ENCODE assay signal across 9 cellular contexts in genomic region chr4:31045724-31046318, GRCh38.
DNase-seq lines count a peak whose midpoint lies in the region; ATAC-seq and TF ChIP-seq lines count a peak whose summit lies in the region.
"Had no signal": no experiment of that assay in that cellular context is flagged by ENCODE, and none has a peak within 500 bp of the region (broad histone marks: within the 10 kb centered on the region; RNA-seq: fewer than 3 reads in every experiment).

No MANE protein-coding gene starts in this region.

- DNase-seq in Right ventricle myocardium superior = no peak
- no peak for DNase-seq in cardiac septum (ENCODE audit: low spot score)
- DNase-seq in fibroblast of the conjunctiva (ENCODE audit: low read depth) = peak; percentile 5
- no peak for DNase-seq in type B pancreatic cell (ENCODE audit: extremely low spot score, unreplicated experiment)
- DNase-seq: anterior cingulate cortex had no signal

- ATAC-seq in Right ventricle myocardium superior (ENCODE audit: poor library complexity) (peak; percentile 61), GM21723 (IDR thresholded peaks at IDR 0.05; ENCODE audit: unreplicated experiment) (no peak), GM19035 (IDR thresholded peaks at IDR 0.05; ENCODE audit: unreplicated experiment) (no peak), GM21737 (IDR thresholded peaks at IDR 0.05; ENCODE audit: unreplicated experiment) (no peak)

- H3K9me3 ChIP-seq in OCI-LY3 (ENCODE audit: insufficient read depth, low read length) = no peaks in the 10 kb centered on the region

- H3K9me3 Mint-ChIP-seq in type B pancreatic cell = no peaks in the 10 kb centered on the region

- TF ChIP-seq CTCF in OCI-LY3 (IDR thresholded peaks at IDR 0.05; ENCODE audit: low read depth, low read length) (peak; percentile 74), type B pancreatic cell (conservative IDR thresholded peaks at IDR 0.05) (peak; percentile 68)

- no peak overlapping the region for H3K27ac ChIP-seq in OCI-LY3 (ENCODE audit: low read length)

- intact Hi-C loops in Right ventricle myocardium superior (cut with DNase I) (loop anchor here (10.0 kb wide), 1 partner anchor 619 kb away; no protein-coding TSS in a partner anchor), cardiac septum (cut with DNase I) (loop anchor here (10.0 kb wide), 1 partner anchor 329 kb away; no protein-coding TSS in a partner anchor)

- no peaks in the 10 kb centered on the region for H4K20me1 ChIP-seq in OCI-LY3 (ENCODE audit: insufficient read depth, low read length)

- H2AFZ ChIP-seq in OCI-LY3 (ENCODE audit: low read depth, low read length) = no peak overlapping the region

- H3K4me1 ChIP-seq in OCI-LY3 (ENCODE audit: low read length) = no peaks in the 10 kb centered on the region

- no peaks in the 10 kb centered on the region for H3K79me2 ChIP-seq in OCI-LY3 (ENCODE audit: low read length)

- no peak overlapping the region for H3K27ac Mint-ChIP-seq in type B pancreatic cell

- H3K4me3 Mint-ChIP-seq in type B pancreatic cell = no peak overlapping the region

- no peak overlapping the region for H3K9ac ChIP-seq in OCI-LY3 (ENCODE audit: low read length)

- H3K4me1 Mint-ChIP-seq in type B pancreatic cell (ENCODE audit: unreplicated experiment) = peaks cover 22% of the 10 kb centered on the region

- peaks cover 7% of the 10 kb centered on the region for H3K36me3 Mint-ChIP-seq in type B pancreatic cell

- H3K36me3 ChIP-seq in OCI-LY3 (replicated peaks; ENCODE audit: low read depth, low read length) = no peaks in the 10 kb centered on the region

- no peaks in the 10 kb centered on the region for H3K27me3 ChIP-seq in OCI-LY3 (ENCODE audit: low read depth, low read length)

- no peak overlapping the region for H3K4me3 ChIP-seq in OCI-LY3 (ENCODE audit: low read length)

- H3K27me3 Mint-ChIP-seq in type B pancreatic cell = no peaks in the 10 kb centered on the region

- H3K4me2 ChIP-seq in OCI-LY3 (ENCODE audit: low read length) = no peak overlapping the region
